13 cellular contexts compared by ENCODE assay signal in the genomic region with DNA sequence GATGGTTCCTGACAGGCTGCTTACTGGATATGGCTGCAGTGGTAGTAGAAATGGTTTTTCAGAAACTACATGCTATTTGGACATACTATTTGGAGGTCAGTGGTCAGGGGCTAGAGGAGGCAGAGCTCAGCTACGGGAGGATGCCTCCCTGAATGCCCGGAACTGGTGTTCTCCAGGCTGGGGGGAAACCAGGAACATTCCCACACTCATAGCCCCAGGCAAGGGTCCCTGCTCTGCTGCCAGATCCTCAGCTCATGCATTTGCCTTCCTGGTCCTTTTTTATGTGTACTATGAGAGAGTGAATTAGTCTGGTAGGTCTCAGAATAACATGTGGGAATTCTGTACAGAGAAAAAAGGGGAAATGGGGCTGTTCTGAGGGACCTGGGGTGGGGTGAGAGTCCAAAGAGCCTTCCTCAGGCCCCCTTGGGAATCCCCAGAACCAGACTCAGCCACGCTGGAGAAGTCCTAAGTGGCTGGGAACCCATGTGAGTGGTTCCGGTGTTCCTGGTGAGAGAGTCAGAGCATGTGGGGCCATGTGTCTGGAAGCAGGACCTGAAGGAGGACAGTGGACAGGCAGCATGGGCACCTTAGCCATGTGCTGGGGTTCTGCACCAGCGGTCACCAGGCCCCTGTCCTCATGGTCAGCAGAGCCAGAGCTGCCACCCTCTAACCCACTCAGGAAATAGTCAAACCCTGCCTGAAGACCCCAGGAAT. TPM values are rescaled to one million over a fixed set of nuclear protein-coding genes. Genes with fewer than 3 reads are reported as not detected.
A peak's percentile ranks its signal among the peaks of the same experiment; 100 is the strongest.
DNase-seq lines count a peak whose midpoint lies in the region; ATAC-seq and TF ChIP-seq lines count a peak whose summit lies in the region.
"Had no signal": no experiment of that assay in that cellular context is flagged by ENCODE, and none has a peak within 500 bp of the region (broad histone marks: within the 10 kb centered on the region; RNA-seq: fewer than 3 reads in every experiment).

No MANE protein-coding gene starts in this region.

- H3K27ac Mint-ChIP-seq in CD4-positive, CD25-positive, alpha-beta regulatory T cell = peak overlapping the region in 2 of 3 donors; percentile 62 to 76
- H3K27ac Mint-ChIP-seq: activated naive CD8-positive, alpha-beta T cell treated with anti-CD3 and anti-CD28 coated beads, Interleukin-2, amount 10 ng/mL, durations not matched to agents 7 days and 5 days had no signal

- no peaks in the 10 kb centered on the region for H3K9me3 ChIP-seq in CD4-positive, CD25-positive, alpha-beta regulatory T cell (ENCODE audit: control insufficient read depth in 2 of 2, low read length in 2 of 2)
- H3K9me3 ChIP-seq in Panc1 (ENCODE audit: control insufficient read depth, insufficient read depth, low read depth, low read length) (no peaks in the 10 kb centered on the region), gastrocnemius medialis (no peaks in the 10 kb centered on the region)

- H3K36me3 ChIP-seq in CD4-positive, CD25-positive, alpha-beta regulatory T cell (ENCODE audit: control insufficient read depth, insufficient read depth, low read length) = peaks cover 3% of the 10 kb centered on the region
- H3K36me3 ChIP-seq in Panc1 (ENCODE audit: control insufficient read depth, insufficient read depth, low read length) (no peaks in the 10 kb centered on the region), gastrocnemius medialis (no peaks in the 10 kb centered on the region)

- in situ Hi-C loops in Panc1 (cut with HindIII; ENCODE audit: low pct_unique_long_range_greater_than_20kb, low sequenced_read_pairs) = no loop called here
- in situ Hi-C loops in gastrocnemius medialis (cut with MboI; ENCODE audit: low sequenced_read_pairs in 4 of 4) = no loop called here

- no peak for ATAC-seq in CD4-positive, CD25-positive, alpha-beta regulatory T cell (ENCODE audit: low read depth in 2 of 2)
- ATAC-seq in Panc1 (peak; percentile 5; the same call in 1 of the 2 replicates), left ventricle myocardium superior (peak; percentile 1), gastrocnemius medialis (no peak), HG02981 (IDR thresholded peaks at IDR 0.05; ENCODE audit: unreplicated experiment) (no peak), GM21423 (IDR thresholded peaks at IDR 0.05; ENCODE audit: unreplicated experiment) (no peak)

- H3K36me3 Mint-ChIP-seq in CD4-positive, CD25-positive, alpha-beta regulatory T cell = peaks cover 14% of the 10 kb centered on the region
- H3K36me3 Mint-ChIP-seq: activated naive CD8-positive, alpha-beta T cell treated with anti-CD3 and anti-CD28 coated beads, Interleukin-2, amount 10 ng/mL, durations not matched to agents 7 days and 5 days had no signal

- DNase-seq in CD4-positive, CD25-positive, alpha-beta regulatory T cell = no peak
- no peak for DNase-seq in Panc1 (ENCODE audit: low read depth, low spot score)
- DNase-seq in left ventricle myocardium superior = no peak
- peak in 1 of 2 donors; percentile 46 for DNase-seq in gastrocnemius medialis
- DNase-seq in GDM1 (lab: John Stamatoyannopoulos, UW) = no peak
- DNase-seq in activated naive CD4-positive, alpha-beta T cell treated with anti-CD3 and anti-CD28 coated beads, Interleukin-2, amount 50 U/mL, for 16 hours = no peak
- DNase-seq: activated naive CD8-positive, alpha-beta T cell treated with anti-CD3 and anti-CD28 coated beads, Interleukin-2, amount 10 ng/mL, durations not matched to agents 7 days and 5 days; effector memory CD4-positive, alpha-beta T cell; mesendoderm had no signal

- no TSS peak for BruUV-seq in Panc1 (replicated peaks; lab: Mats Ljungman, UMichigan)

- CTCF ChIA-PET in Panc1 (lab: Charles Lee) = no interaction called here

- H3K4me1 ChIP-seq in CD4-positive, CD25-positive, alpha-beta regulatory T cell (ENCODE audit: control insufficient read depth, insufficient read depth, low read length, poor library complexity, severe bottlenecking) = no peaks in the 10 kb centered on the region
- peaks cover 24% of the 10 kb centered on the region for H3K4me1 ChIP-seq in Panc1 (ENCODE audit: control insufficient read depth, insufficient read depth, low read length)
- H3K4me1 ChIP-seq in gastrocnemius medialis = peaks cover 97 to 100% of the 10 kb centered on the region in 2 donors

- TF ChIP-seq POLR2A in gastrocnemius medialis (IDR thresholded peaks at IDR 0.05) = no peak

- no peak overlapping the region for H3K27ac ChIP-seq in CD4-positive, CD25-positive, alpha-beta regulatory T cell (ENCODE audit: insufficient read depth, low read length, poor library complexity, severe bottlenecking)
- H3K27ac ChIP-seq in Panc1 (ENCODE audit: low read length) (peak overlapping the region; percentile 49; the same call in 1 of the 2 replicates), gastrocnemius medialis (peak overlapping the region; percentile 89 to 96 (median 94))
- H3K27ac ChIP-seq: KMS-11 had no signal

- no peaks in the 10 kb centered on the region for H3K27me3 Mint-ChIP-seq in CD4-positive, CD25-positive, alpha-beta regulatory T cell

- intact Hi-C loops in Panc1 (cut with micrococcal nuclease; ENCODE audit: unreplicated experiment) = no loop called here
- intact Hi-C loops in left ventricle myocardium superior (cut with micrococcal nuclease) = no loop called here
- intact Hi-C loops in gastrocnemius medialis (cut with DNase I; ENCODE audit: low total_unique reads) = no loop called here

- no peak overlapping the region for H3K4me3 ChIP-seq in CD4-positive, CD25-positive, alpha-beta regulatory T cell (ENCODE audit: low read depth, low read length)
- H3K4me3 ChIP-seq in Panc1 (ENCODE audit: low read depth in 2 of 2, low read length in 2 of 2) = no peak overlapping the region
- peak overlapping the region in 1 of 4 donors; percentile 4 for H3K4me3 ChIP-seq in gastrocnemius medialis

- H3K9me3 Mint-ChIP-seq in CD4-positive, CD25-positive, alpha-beta regulatory T cell = no peaks in the 10 kb centered on the region
- H3K9me3 Mint-ChIP-seq: activated naive CD8-positive, alpha-beta T cell treated with anti-CD3 and anti-CD28 coated beads, Interleukin-2, amount 10 ng/mL, durations not matched to agents 7 days and 5 days had no signal

- no peaks in the 10 kb centered on the region for H3K27me3 ChIP-seq in CD4-positive, CD25-positive, alpha-beta regulatory T cell (ENCODE audit: control insufficient read depth, insufficient read depth, low read length)
- no peaks in the 10 kb centered on the region for H3K27me3 ChIP-seq in Panc1 (ENCODE audit: control insufficient read depth, insufficient read depth, low read length)
- no peaks in the 10 kb centered on the region for H3K27me3 ChIP-seq in gastrocnemius medialis

- H3K4me1 Mint-ChIP-seq in CD4-positive, CD25-positive, alpha-beta regulatory T cell = peaks cover 0 to 48% (median 21%) of the 10 kb centered on the region in 4 donors
- H3K4me1 Mint-ChIP-seq: activated naive CD8-positive, alpha-beta T cell treated with anti-CD3 and anti-CD28 coated beads, Interleukin-2, amount 10 ng/mL, durations not matched to agents 7 days and 5 days had no signal

- TF ChIP-seq CTCF in Panc1 (IDR thresholded peaks at IDR 0.05) (no peak), gastrocnemius medialis (IDR thresholded peaks at IDR 0.05 in 4 of 5, conservative IDR thresholded peaks at IDR 0.05 in 1 of 5) (no peak)

- POLR2A ChIA-PET in Panc1 (lab: Charles Lee) = no interaction called here

- no peak overlapping the region for H3K4me3 Mint-ChIP-seq in CD4-positive, CD25-positive, alpha-beta regulatory T cell
- H3K4me3 Mint-ChIP-seq: activated naive CD8-positive, alpha-beta T cell treated with anti-CD3 and anti-CD28 coated beads, Interleukin-2, amount 10 ng/mL, durations not matched to agents 7 days and 5 days had no signal

RNA-seq across cellular contexts. Expression of gene MYL9, which starts 58.0 kb away (rescaled TPM):
- total RNA-seq in CD4-positive, CD25-positive, alpha-beta regulatory T cell = 7.7 TPM
- polyA plus RNA-seq in CD4-positive, CD25-positive, alpha-beta regulatory T cell = not detected
- 107 TPM for total RNA-seq in Panc1 (2021; ENCODE audit: unreplicated experiment)
- 157 TPM for polyA plus RNA-seq in Panc1 (2012; ENCODE audit: insufficient read length)
- total RNA-seq in left ventricle myocardium superior = 1,967 TPM
- 10 to 100 TPM in 3 of 4 donors, 1 to 10 TPM in 1; 7.3 to 59.4 (median 20.8) TPM for total RNA-seq in gastrocnemius medialis
- total RNA-seq: H4 had no signal

Comparison
In these comparisons a context has a peak if more than half of its experiments do, and no peak if none do; other contexts are left out.
1. ATAC-seq: peak in Panc1 (single experiment) and left ventricle myocardium superior (single experiment); none in CD4-positive, CD25-positive, alpha-beta regulatory T cell (0 of 2), gastrocnemius medialis (0 of 2), HG02981 (single experiment) and GM21423 (single experiment).
2. RNA of gene MYL9, which starts 58.0 kb away (total RNA-seq): 1,967 TPM in left ventricle myocardium superior (single experiment); 107 TPM in Panc1 (single experiment), 7.3 to 59.4 TPM in gastrocnemius medialis and 7.7 TPM in CD4-positive, CD25-positive, alpha-beta regulatory T cell (single experiment); every median in the first group is over 10 times any median in the second.